1 cellular context compared by ENCODE assay signal in genomic region chr16:8623634-8624033, GRCh38.
TF ChIP-seq lines count a peak whose summit lies in the region.

No MANE protein-coding gene starts in this region.

TF ChIP-seq in K562, 482 proteins besides CTCF, POLR2A, EP300 and RAD21:
- TF ChIP-seq JUND (IDR thresholded peaks at IDR 0.05; ENCODE audit: borderline replicate concordance, low read depth, low read length) (peak; percentile 56; the same call in 1 of the 2 replicates), JUND (tag; IDR thresholded peaks at IDR 0.05; ENCODE audit: borderline replicate concordance, low read depth, low read length) (peak; percentile 63), CREM (IDR thresholded peaks at IDR 0.05; ENCODE audit: low read depth) (0 out of 2 replicates have a peak, but pooled peaks have one; percentile 19), STAG1 (CRISPR knock-in tag; IDR thresholded peaks at IDR 0.05; ENCODE audit: borderline replicate concordance) (no peak), ZBTB11 (CRISPR knock-in tag; IDR thresholded peaks at IDR 0.05) (no peak), HDGF (IDR thresholded peaks at IDR 0.05) (no peak), NFE2 (IDR thresholded peaks at IDR 0.05; ENCODE audit: low read depth) (peak; percentile 54), ATF7 (IDR thresholded peaks at IDR 0.05) (0 out of 2 replicates have a peak, but pooled peaks have one; percentile 15), JUN (IDR thresholded peaks at IDR 0.05; ENCODE audit: borderline replicate concordance, low read depth, low read length) (peak; percentile 50; the same call in 1 of the 2 replicates), JUN (CRISPR knock-in tag; IDR thresholded peaks at IDR 0.05; ENCODE audit: borderline replicate concordance) (no peak), FOSL1 (tag; conservative IDR thresholded peaks at IDR 0.05) (peak; percentile 49; the same call in 1 of the 2 replicates), ATF3 (IDR thresholded peaks at IDR 0.05) (peak; percentile 85), ATF3 (CRISPR knock-in tag; conservative IDR thresholded peaks at IDR 0.05) (no peak)
